1 cellular context compared by ENCODE assay signal in the genomic region with DNA sequence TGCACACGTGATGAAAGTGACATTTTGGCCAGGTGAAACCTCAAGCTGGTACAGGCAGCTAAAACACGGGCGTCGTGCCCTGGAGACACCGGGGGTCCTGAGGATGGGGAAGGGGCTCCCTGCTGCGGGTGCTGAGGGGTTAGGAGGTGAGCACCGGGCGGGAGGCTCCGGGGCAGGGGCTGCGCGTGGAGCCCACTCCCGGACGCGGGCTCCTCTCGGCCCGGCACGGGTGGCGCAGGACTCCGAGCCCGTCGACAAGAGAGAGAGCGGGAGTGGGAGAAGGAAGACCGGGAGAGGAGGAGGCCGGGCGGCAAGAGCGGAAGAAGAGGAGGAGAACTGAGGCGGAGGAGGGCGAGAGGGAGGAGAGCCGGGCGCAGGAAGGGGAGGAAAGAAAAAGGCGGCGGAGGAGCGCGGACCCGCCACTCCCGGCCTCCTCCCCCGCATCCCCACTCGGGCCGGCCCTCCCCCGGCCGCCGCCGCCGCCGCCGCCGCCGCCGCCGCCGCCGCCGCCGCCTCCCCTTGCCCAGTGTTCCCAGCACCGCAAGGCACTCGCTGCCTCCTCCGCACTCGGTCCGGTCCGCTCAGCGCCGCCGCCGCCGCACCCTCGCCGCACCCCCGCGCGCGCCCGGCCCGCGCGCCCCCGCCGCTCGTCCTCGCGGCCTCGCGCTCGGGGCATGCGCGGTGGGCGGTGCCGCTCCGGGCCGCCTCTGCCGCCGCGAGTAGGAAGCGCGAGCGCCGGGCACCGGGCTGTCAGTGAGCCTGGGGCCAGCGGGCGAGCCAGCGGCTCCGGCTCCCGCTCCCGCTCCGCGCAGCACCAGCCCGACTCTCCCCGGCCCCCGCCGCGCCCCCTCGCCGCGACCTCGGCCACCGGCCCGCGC.
A peak's percentile ranks its signal among the peaks of the same experiment; 100 is the strongest.
TF ChIP-seq lines count a peak whose summit lies in the region.

A gene (plus strand): TSS at position 750 of the 878 bp plus-strand sequence.

TF ChIP-seq in A549, 52 proteins besides CTCF, POLR2A, EP300 and RAD21 (continued from another document):
- TF ChIP-seq, protein P1, sequence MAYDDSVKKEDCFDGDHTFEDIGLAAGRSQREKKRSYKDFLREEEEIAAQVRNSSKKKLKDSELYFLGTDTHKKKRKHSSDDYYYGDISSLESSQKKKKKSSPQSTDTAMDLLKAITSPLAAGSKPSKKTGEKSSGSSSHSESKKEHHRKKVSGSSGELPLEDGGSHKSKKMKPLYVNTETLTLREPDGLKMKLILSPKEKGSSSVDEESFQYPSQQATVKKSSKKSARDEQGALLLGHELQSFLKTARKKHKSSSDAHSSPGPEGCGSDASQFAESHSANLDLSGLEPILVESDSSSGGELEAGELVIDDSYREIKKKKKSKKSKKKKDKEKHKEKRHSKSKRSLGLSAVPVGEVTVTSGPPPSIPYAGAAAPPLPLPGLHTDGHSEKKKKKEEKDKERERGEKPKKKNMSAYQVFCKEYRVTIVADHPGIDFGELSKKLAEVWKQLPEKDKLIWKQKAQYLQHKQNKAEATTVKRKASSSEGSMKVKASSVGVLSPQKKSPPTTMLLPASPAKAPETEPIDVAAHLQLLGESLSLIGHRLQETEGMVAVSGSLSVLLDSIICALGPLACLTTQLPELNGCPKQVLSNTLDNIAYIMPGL (CRISPR knock-in tag; IDR thresholded peaks at IDR 0.05; ENCODE audit: borderline replicate concordance) = no peak
- TF ChIP-seq ZSCAN20 (CRISPR knock-in tag; IDR thresholded peaks at IDR 0.05) = no peak
- no peak for TF ChIP-seq KDM1A (IDR thresholded peaks at IDR 0.05; ENCODE audit: low read depth)
- no peak for TF ChIP-seq CBX2 (IDR thresholded peaks at IDR 0.05; ENCODE audit: borderline replicate concordance, low read depth)
- TF ChIP-seq, protein P2, sequence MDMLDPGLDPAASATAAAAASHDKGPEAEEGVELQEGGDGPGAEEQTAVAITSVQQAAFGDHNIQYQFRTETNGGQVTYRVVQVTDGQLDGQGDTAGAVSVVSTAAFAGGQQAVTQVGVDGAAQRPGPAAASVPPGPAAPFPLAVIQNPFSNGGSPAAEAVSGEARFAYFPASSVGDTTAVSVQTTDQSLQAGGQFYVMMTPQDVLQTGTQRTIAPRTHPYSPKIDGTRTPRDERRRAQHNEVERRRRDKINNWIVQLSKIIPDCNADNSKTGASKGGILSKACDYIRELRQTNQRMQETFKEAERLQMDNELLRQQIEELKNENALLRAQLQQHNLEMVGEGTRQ (IDR thresholded peaks at IDR 0.05) = peak; percentile 56; the same call in 1 of the 2 replicates
- no peak for TF ChIP-seq NPAS2 (CRISPR knock-in tag; IDR thresholded peaks at IDR 0.05; ENCODE audit: borderline replicate concordance)
- no peak for TF ChIP-seq CHD4 (IDR thresholded peaks at IDR 0.05; ENCODE audit: borderline replicate concordance)
- TF ChIP-seq MAZ (IDR thresholded peaks at IDR 0.05; ENCODE audit: borderline replicate concordance, low read depth, low read length) = no peak
- 0 out of 2 replicates have a peak, but pooled peaks have one; percentile 7 for TF ChIP-seq GATA3 (IDR thresholded peaks at IDR 0.05; ENCODE audit: borderline replicate concordance)
- TF ChIP-seq HOXA7 (CRISPR knock-in tag; IDR thresholded peaks at IDR 0.05) = no peak
- no peak for TF ChIP-seq MYC (IDR thresholded peaks at IDR 0.05; ENCODE audit: borderline replicate concordance, low read length)
- TF ChIP-seq, protein P3, sequence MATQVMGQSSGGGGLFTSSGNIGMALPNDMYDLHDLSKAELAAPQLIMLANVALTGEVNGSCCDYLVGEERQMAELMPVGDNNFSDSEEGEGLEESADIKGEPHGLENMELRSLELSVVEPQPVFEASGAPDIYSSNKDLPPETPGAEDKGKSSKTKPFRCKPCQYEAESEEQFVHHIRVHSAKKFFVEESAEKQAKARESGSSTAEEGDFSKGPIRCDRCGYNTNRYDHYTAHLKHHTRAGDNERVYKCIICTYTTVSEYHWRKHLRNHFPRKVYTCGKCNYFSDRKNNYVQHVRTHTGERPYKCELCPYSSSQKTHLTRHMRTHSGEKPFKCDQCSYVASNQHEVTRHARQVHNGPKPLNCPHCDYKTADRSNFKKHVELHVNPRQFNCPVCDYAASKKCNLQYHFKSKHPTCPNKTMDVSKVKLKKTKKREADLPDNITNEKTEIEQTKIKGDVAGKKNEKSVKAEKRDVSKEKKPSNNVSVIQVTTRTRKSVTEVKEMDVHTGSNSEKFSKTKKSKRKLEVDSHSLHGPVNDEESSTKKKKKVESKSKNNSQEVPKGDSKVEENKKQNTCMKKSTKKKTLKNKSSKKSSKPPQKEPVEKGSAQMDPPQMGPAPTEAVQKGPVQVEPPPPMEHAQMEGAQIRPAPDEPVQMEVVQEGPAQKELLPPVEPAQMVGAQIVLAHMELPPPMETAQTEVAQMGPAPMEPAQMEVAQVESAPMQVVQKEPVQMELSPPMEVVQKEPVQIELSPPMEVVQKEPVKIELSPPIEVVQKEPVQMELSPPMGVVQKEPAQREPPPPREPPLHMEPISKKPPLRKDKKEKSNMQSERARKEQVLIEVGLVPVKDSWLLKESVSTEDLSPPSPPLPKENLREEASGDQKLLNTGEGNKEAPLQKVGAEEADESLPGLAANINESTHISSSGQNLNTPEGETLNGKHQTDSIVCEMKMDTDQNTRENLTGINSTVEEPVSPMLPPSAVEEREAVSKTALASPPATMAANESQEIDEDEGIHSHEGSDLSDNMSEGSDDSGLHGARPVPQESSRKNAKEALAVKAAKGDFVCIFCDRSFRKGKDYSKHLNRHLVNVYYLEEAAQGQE (IDR thresholded peaks at IDR 0.05) = no peak
- no peak for TF ChIP-seq RCOR1 (IDR thresholded peaks at IDR 0.05; ENCODE audit: low read depth, low read length)
- TF ChIP-seq, protein P4, sequence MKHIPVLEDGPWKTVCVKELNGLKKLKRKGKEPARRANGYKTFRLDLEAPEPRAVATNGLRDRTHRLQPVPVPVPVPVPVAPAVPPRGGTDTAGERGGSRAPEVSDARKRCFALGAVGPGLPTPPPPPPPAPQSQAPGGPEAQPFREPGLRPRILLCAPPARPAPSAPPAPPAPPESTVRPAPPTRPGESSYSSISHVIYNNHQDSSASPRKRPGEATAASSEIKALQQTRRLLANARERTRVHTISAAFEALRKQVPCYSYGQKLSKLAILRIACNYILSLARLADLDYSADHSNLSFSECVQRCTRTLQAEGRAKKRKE (CRISPR knock-in tag; IDR thresholded peaks at IDR 0.05; ENCODE audit: low read depth) = no peak
- no peak for TF ChIP-seq NR3C1 (IDR thresholded peaks at IDR 0.05)
- TF ChIP-seq, protein P5, sequence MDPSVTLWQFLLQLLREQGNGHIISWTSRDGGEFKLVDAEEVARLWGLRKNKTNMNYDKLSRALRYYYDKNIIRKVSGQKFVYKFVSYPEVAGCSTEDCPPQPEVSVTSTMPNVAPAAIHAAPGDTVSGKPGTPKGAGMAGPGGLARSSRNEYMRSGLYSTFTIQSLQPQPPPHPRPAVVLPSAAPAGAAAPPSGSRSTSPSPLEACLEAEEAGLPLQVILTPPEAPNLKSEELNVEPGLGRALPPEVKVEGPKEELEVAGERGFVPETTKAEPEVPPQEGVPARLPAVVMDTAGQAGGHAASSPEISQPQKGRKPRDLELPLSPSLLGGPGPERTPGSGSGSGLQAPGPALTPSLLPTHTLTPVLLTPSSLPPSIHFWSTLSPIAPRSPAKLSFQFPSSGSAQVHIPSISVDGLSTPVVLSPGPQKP (IDR thresholded peaks at IDR 0.05; ENCODE audit: low read depth, low read length) = no peak
- TF ChIP-seq NFE2L2 (conservative IDR thresholded peaks at IDR 0.05; ENCODE audit: low read length) = no peak
- TF ChIP-seq BHLHE40 (IDR thresholded peaks at IDR 0.05; ENCODE audit: low read depth, low read length) = no peak
- 0 out of 2 replicates have a peak, but pooled peaks have one; percentile 8 for TF ChIP-seq TP53 (CRISPR knock-in tag; IDR thresholded peaks at IDR 0.05)
- TF ChIP-seq HOXB13 (CRISPR knock-in tag; IDR thresholded peaks at IDR 0.05; ENCODE audit: low read depth) = no peak
- TF ChIP-seq, protein P6, sequence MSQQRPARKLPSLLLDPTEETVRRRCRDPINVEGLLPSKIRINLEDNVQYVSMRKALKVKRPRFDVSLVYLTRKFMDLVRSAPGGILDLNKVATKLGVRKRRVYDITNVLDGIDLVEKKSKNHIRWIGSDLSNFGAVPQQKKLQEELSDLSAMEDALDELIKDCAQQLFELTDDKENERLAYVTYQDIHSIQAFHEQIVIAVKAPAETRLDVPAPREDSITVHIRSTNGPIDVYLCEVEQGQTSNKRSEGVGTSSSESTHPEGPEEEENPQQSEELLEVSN (IDR thresholded peaks at IDR 0.05; ENCODE audit: borderline replicate concordance, low read depth) = no peak
- no peak for TF ChIP-seq ZFP36 (IDR thresholded peaks at IDR 0.05; ENCODE audit: borderline replicate concordance, partially characterized antibody)
- TF ChIP-seq HDAC2 (IDR thresholded peaks at IDR 0.05) = no peak
- TF ChIP-seq CHD2 (IDR thresholded peaks at IDR 0.05; ENCODE audit: low read length, partially characterized antibody) = no peak
